ENCODE assay signal across 21 cellular contexts in the genomic region with DNA sequence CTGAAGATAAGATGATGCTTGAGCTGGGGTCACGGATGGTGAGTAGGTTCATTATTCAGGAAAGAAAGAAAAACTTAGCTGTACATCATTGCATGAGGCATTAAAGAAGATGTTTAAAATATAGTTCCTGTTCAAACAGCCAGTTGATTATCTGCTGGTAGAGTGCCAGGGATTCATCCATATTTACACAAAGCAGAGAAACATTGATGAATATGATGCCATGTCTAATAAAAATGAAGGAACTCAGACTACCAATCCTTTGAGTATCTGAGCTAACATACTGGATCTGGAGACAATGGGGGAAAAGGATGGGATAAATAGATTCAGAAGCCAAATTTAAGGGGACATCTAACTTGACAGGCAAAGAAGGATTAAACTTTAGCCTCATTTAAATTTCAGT. TPM values are rescaled to one million over a fixed set of nuclear protein-coding genes. Genes with fewer than 3 reads are reported as not detected.
A peak's percentile ranks its signal among the peaks of the same experiment; 100 is the strongest.
DNase-seq lines count a peak whose midpoint lies in the region; ATAC-seq and TF ChIP-seq lines count a peak whose summit lies in the region.
"Had no signal": no experiment of that assay in that cellular context is flagged by ENCODE, and none has a peak within 500 bp of the region (broad histone marks: within the 10 kb centered on the region; RNA-seq: fewer than 3 reads in every experiment).

No MANE protein-coding gene starts in this region.

- no peak overlapping the region for H3K9ac ChIP-seq in SK-N-SH
- no peak overlapping the region for H3K9ac ChIP-seq in smooth muscle cell (ENCODE audit: low read depth)
- H3K9ac ChIP-seq: BLaER1 had no signal

- DNase-seq in SK-N-SH (no peak), smooth muscle cell (lab: John Stamatoyannopoulos, UW; ENCODE audit: unreplicated experiment) (no peak), NCI-H1048 (lab: John Stamatoyannopoulos, UW) (no peak), left colon (no peak), LoVo (ENCODE audit: low spot score) (no peak)
- DNase-seq: 8988T; ACHN; BE2C; C1 segment of cervical spinal cord; CD4-positive, alpha-beta memory T cell; CD4-positive, CD25-positive, alpha-beta regulatory T cell; CD8-positive, alpha-beta memory T cell; DMS 273 treated with DMSO at 0.1 percent for 48 hours; DMS153; DMS53; DMS79 treated with DMSO at 0.1 percent for 48 hours; GF-D8 had no signal

- intact Hi-C loops in left colon (cut with DNase I, micrococcal nuclease): no loop called here

- H3K4me3 ChIP-seq in SK-N-SH (ENCODE audit: low read depth in 2 of 2, low read length in 1 of 2) (no peak overlapping the region), smooth muscle cell (no peak overlapping the region)
- H3K4me3 ChIP-seq: BLaER1 had no signal

- no peaks in the 10 kb centered on the region for H3K9me2 ChIP-seq in SK-N-SH

- no peaks in the 10 kb centered on the region; a peak in 1 of 4 replicates for H3K4me1 ChIP-seq in SK-N-SH (ENCODE audit: control insufficient read depth in 1 of 2, insufficient read depth in 2 of 2, low read depth in 1 of 2, low read length in 1 of 2)
- peaks cover 20% of the 10 kb centered on the region for H3K4me1 ChIP-seq in smooth muscle cell (ENCODE audit: low read depth)
- H3K4me1 ChIP-seq: BLaER1 had no signal

- H3K79me2 ChIP-seq in SK-N-SH (ENCODE audit: insufficient read depth) (no peaks in the 10 kb centered on the region), smooth muscle cell (ENCODE audit: low read depth) (no peaks in the 10 kb centered on the region)

- H3K27me3 ChIP-seq in SK-N-SH (ENCODE audit: insufficient read depth) (peaks cover 8% of the 10 kb centered on the region; the same call in 1 of the 2 replicates), smooth muscle cell (ENCODE audit: low read depth) (peaks cover 10% of the 10 kb centered on the region)
- H3K27me3 ChIP-seq: BE2C, BLaER1 had no signal

- ATAC-seq in left colon: no peak

- H3F3A ChIP-seq in SK-N-SH (replicated peaks; ENCODE audit: insufficient read depth) (no peaks in the 10 kb centered on the region), smooth muscle cell (ENCODE audit: low read depth) (no peaks in the 10 kb centered on the region)

- TF ChIP-seq RAD21 in SK-N-SH (IDR thresholded peaks at IDR 0.05; ENCODE audit: low read length): no peak

- TF ChIP-seq CTCF in SK-N-SH (IDR thresholded peaks at IDR 0.05): no peak
- no peak for TF ChIP-seq CTCF in VCaP (conservative IDR thresholded peaks at IDR 0.05)
- TF ChIP-seq CTCF in smooth muscle cell (IDR thresholded peaks at IDR 0.05; ENCODE audit: borderline replicate concordance, insufficient read depth, poor library complexity, severe bottlenecking): no peak

- CTCF ChIA-PET in SK-N-SH (lab: Yijun Ruan, JAX): interaction anchor here (0.9 to 1.9 kb wide), 2 partner anchors 11 to 35 kb away, joined by 5 read pairs; no protein-coding TSS in a partner anchor

- H3K27ac ChIP-seq in SK-N-SH (ENCODE audit: low read depth in 2 of 2, low read length in 1 of 2): no peak overlapping the region
- H3K27ac ChIP-seq in VCaP: peak overlapping the region; percentile 15; the same call in 1 of the 2 replicates
- H3K27ac ChIP-seq in smooth muscle cell (ENCODE audit: low read depth): no peak overlapping the region
- H3K27ac ChIP-seq: BLaER1 had no signal

- POLR2A ChIA-PET in SK-N-SH (lab: Yijun Ruan, JAX): no interaction called here

- H3K4me2 ChIP-seq in SK-N-SH (no peak overlapping the region), smooth muscle cell (peak overlapping the region; percentile 46)
- H3K4me2 ChIP-seq: BLaER1 had no signal

- WGBS in SK-N-SH (ENCODE audit: low lambda C conversion rate): 47% methylated on average over 1 of the region's 1 CpG
- 38% methylated on average over 1 of the region's 1 CpG for WGBS in smooth muscle cell (ENCODE audit: low lambda C conversion rate)

- H3K36me3 ChIP-seq in SK-N-SH (replicated peaks in 1 of 2; ENCODE audit: control insufficient read depth in 1 of 2, insufficient read depth in 2 of 2, low read length in 1 of 2): no peaks in the 10 kb centered on the region
- no peaks in the 10 kb centered on the region for H3K36me3 ChIP-seq in smooth muscle cell (ENCODE audit: low read depth)
- H3K36me3 ChIP-seq: BE2C, BLaER1 had no signal

- H2AFZ ChIP-seq in SK-N-SH (ENCODE audit: low read depth) (no peak overlapping the region), smooth muscle cell (ENCODE audit: low read depth) (no peak overlapping the region)

- no peaks in the 10 kb centered on the region for H4K20me1 ChIP-seq in SK-N-SH (ENCODE audit: insufficient read depth)
- no peaks in the 10 kb centered on the region for H4K20me1 ChIP-seq in smooth muscle cell (ENCODE audit: low read depth)
- H4K20me1 ChIP-seq: BLaER1 had no signal

- 0 out of 4 replicates have a peak, but pooled peaks of 1 of the 2 experiments have one; percentile 10 for TF ChIP-seq EP300 in SK-N-SH (IDR thresholded peaks at IDR 0.05; ENCODE audit: borderline replicate concordance in 1 of 2, low read depth in 1 of 2, low read length in 1 of 2)

- H3K9me3 ChIP-seq in SK-N-SH (no peaks in the 10 kb centered on the region), smooth muscle cell (replicated peaks; ENCODE audit: low read depth) (no peaks in the 10 kb centered on the region)
- H3K9me3 ChIP-seq: BE2C, BLaER1 had no signal

TF ChIP-seq in SK-N-SH, 30 proteins besides CTCF, POLR2A, EP300 and RAD21:
- TF ChIP-seq TCF12 (IDR thresholded peaks at IDR 0.05) (peak; percentile 42), USF2 (IDR thresholded peaks at IDR 0.05; ENCODE audit: borderline replicate concordance, low read depth, low read length) (no peak), MEF2A (IDR thresholded peaks at IDR 0.05; ENCODE audit: borderline replicate concordance, low read depth) (no peak), GATA2 (CRISPR knock-in tag; IDR thresholded peaks at IDR 0.05) (no peak), SIN3A (IDR thresholded peaks at IDR 0.05; ENCODE audit: borderline replicate concordance, low read depth, low read length) (no peak), FOXJ3 (CRISPR knock-in tag; IDR thresholded peaks at IDR 0.05) (no peak), SMC3 (IDR thresholded peaks at IDR 0.05; ENCODE audit: low read depth, low read length) (no peak), TAF1 (IDR thresholded peaks at IDR 0.05; ENCODE audit: borderline replicate concordance, low read depth, low read length) (no peak), CHD2 (IDR thresholded peaks at IDR 0.05; ENCODE audit: low read length, partially characterized antibody) (no peak), IRF3 (IDR thresholded peaks at IDR 0.05; ENCODE audit: low read depth, low read length) (no peak), ELF1 (IDR thresholded peaks at IDR 0.05) (no peak), TEAD4 (IDR thresholded peaks at IDR 0.05; ENCODE audit: borderline replicate concordance, insufficient read depth) (no peak), RXRA (IDR thresholded peaks at IDR 0.05; ENCODE audit: borderline replicate concordance, low read depth) (no peak), EZH2phosphoT487 (IDR thresholded peaks at IDR 0.05; ENCODE audit: borderline replicate concordance, low read depth) (no peak)
- TF ChIP-seq, protein P1, sequence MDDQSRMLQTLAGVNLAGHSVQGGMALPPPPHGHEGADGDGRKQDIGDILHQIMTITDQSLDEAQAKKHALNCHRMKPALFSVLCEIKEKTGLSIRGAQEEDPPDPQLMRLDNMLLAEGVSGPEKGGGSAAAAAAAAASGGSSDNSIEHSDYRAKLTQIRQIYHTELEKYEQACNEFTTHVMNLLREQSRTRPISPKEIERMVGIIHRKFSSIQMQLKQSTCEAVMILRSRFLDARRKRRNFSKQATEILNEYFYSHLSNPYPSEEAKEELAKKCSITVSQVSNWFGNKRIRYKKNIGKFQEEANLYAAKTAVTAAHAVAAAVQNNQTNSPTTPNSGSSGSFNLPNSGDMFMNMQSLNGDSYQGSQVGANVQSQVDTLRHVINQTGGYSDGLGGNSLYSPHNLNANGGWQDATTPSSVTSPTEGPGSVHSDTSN (IDR thresholded peaks at IDR 0.05): peak; percentile 24; the same call in 1 of the 2 replicates
- TF ChIP-seq, protein P2, sequence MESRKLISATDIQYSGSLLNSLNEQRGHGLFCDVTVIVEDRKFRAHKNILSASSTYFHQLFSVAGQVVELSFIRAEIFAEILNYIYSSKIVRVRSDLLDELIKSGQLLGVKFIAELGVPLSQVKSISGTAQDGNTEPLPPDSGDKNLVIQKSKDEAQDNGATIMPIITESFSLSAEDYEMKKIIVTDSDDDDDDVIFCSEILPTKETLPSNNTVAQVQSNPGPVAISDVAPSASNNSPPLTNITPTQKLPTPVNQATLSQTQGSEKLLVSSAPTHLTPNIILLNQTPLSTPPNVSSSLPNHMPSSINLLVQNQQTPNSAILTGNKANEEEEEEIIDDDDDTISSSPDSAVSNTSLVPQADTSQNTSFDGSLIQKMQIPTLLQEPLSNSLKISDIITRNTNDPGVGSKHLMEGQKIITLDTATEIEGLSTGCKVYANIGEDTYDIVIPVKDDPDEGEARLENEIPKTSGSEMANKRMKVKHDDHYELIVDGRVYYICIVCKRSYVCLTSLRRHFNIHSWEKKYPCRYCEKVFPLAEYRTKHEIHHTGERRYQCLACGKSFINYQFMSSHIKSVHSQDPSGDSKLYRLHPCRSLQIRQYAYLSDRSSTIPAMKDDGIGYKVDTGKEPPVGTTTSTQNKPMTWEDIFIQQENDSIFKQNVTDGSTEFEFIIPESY (IDR thresholded peaks at IDR 0.05; ENCODE audit: borderline replicate concordance, low read depth): no peak

RNA-seq across cellular contexts. Expression of gene TRIM67, which starts 14.6 kb away (rescaled TPM):
- polyA plus RNA-seq in SK-N-SH (2012; rRNA removed): not detected in 2 replicates
- polyA plus RNA-seq in SK-N-SH (2012; cell fraction: cytosol; rRNA removed): 0.01 TPM in 1 of 2 replicates, not detected in the other
- 0.01 and 0.02 TPM in 2 replicates for polyA plus RNA-seq in SK-N-SH (2012; cell fraction: nucleus; rRNA removed)
- total RNA-seq in smooth muscle cell: 0.04 TPM in 1 of 2 replicates, not detected in the other
- polyA plus RNA-seq in smooth muscle cell: 0.13 and 0.25 TPM in 2 replicates
- under 1 TPM in 1 of 2 donors, not detected in 1; 0.03 TPM for total RNA-seq in left colon
- total RNA-seq: CD4-positive, alpha-beta memory T cell; CD4-positive, CD25-positive, alpha-beta regulatory T cell; CD8-positive, alpha-beta memory T cell had no signal
- polyA plus RNA-seq: AG04450; CD14-positive monocyte; CD4-positive, alpha-beta memory T cell; CD4-positive, CD25-positive, alpha-beta regulatory T cell; CD8-positive, alpha-beta memory T cell had no signal
